In the genomic region with DNA sequence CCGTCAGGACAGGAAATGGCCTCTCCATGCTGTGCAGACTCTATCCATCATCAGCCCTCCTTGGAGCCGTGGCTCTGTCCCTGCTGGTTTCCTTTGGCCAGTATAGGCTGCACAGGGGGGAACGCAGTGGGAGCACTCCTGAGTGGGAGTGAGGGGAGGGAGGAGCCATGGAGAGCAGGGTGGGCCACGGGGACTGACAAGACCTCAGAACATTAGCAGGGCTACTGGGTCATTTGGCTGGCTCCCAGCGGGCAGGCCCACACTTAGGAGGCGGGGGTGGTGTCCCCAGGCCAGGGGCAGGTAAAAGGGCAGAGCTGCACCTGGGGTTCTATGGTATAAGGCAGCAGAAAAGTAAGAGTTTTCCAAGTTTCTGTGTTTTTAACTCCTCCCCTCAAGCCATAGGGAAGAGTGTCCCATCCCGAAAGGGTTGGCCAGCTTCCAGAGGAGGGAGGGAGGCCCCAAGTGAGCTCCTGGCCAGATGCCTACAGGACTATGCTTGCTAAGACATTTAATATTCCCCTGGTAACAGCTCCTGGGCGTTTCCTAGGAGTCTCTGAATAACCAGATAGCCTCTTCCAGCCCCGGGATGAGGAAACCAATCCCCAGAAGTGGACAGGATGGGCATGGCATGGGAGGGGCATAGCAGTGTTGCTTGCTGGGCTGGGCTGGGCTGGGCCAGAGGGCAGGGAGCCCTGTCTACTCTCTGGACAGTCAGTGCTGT, we compare ENCODE assay signal across 8 cellular contexts. TPM values are rescaled to one million over a fixed set of nuclear protein-coding genes. Genes with fewer than 3 reads are reported as not detected.
DNase-seq lines count a peak whose midpoint lies in the region; ATAC-seq lines count a peak whose summit lies in the region.

No MANE protein-coding gene starts in this region.

- no peaks in the 10 kb centered on the region for H3K36me3 Mint-ChIP-seq in stimulated activated effector memory CD8-positive, alpha-beta T cell treated with anti-CD3 and anti-CD28 coated beads, Interleukin-12 subunit alpha, Interleukin-12 subunit beta, amount 100 ng/mL, for 72 hours
- H3K36me3 Mint-ChIP-seq in immature natural killer cell: no peaks in the 10 kb centered on the region

- peaks cover 0 to 4% (median 3%) of the 10 kb centered on the region in 3 donors for H3K27me3 Mint-ChIP-seq in immature natural killer cell (ENCODE audit: low read depth in 3 of 3)

- H3K9me3 ChIP-seq in SJCRH30 (replicated peaks): no peaks in the 10 kb centered on the region

- H3K27ac Mint-ChIP-seq in stimulated activated effector memory CD8-positive, alpha-beta T cell treated with anti-CD3 and anti-CD28 coated beads, Interleukin-12 subunit alpha, Interleukin-12 subunit beta, amount 100 ng/mL, for 72 hours: no peak overlapping the region
- H3K27ac Mint-ChIP-seq in immature natural killer cell: no peak overlapping the region

- peaks cover 56% of the 10 kb centered on the region for H3K4me1 ChIP-seq in SJCRH30

- no peak overlapping the region for H3K4me3 Mint-ChIP-seq in stimulated activated effector memory CD8-positive, alpha-beta T cell treated with anti-CD3 and anti-CD28 coated beads, Interleukin-12 subunit alpha, Interleukin-12 subunit beta, amount 100 ng/mL, for 72 hours
- H3K4me3 Mint-ChIP-seq in immature natural killer cell: no peak overlapping the region

- H3K36me3 ChIP-seq in SJCRH30: no peaks in the 10 kb centered on the region

- peaks cover 1% of the 10 kb centered on the region for H3K4me1 Mint-ChIP-seq in stimulated activated effector memory CD8-positive, alpha-beta T cell treated with anti-CD3 and anti-CD28 coated beads, Interleukin-12 subunit alpha, Interleukin-12 subunit beta, amount 100 ng/mL, for 72 hours
- H3K4me1 Mint-ChIP-seq in immature natural killer cell: peaks cover 0 to 4% of the 10 kb centered on the region in 2 donors

- ATAC-seq in stimulated activated effector memory CD8-positive, alpha-beta T cell treated with anti-CD3 and anti-CD28 coated beads, Interleukin-12 subunit alpha, Interleukin-12 subunit beta, amount 100 ng/mL, for 72 hours: peak; percentile 3
- ATAC-seq in GM21423 (IDR thresholded peaks at IDR 0.05; ENCODE audit: unreplicated experiment) (no peak), GM19463 (IDR thresholded peaks at IDR 0.05; ENCODE audit: unreplicated experiment) (no peak)

- peak overlapping the region; percentile 59 for H3K27ac ChIP-seq in SJCRH30

- H3K9me3 Mint-ChIP-seq in stimulated activated effector memory CD8-positive, alpha-beta T cell treated with anti-CD3 and anti-CD28 coated beads, Interleukin-12 subunit alpha, Interleukin-12 subunit beta, amount 100 ng/mL, for 72 hours: no peaks in the 10 kb centered on the region
- H3K9me3 Mint-ChIP-seq in immature natural killer cell: no peaks in the 10 kb centered on the region

- peak overlapping the region; percentile 29 for H3K4me3 ChIP-seq in SJCRH30

- no peaks in the 10 kb centered on the region for H3K27me3 ChIP-seq in SJCRH30

- intact Hi-C loops in cardiac septum (cut with DNase I): no loop called here

- DNase-seq in H4 (ENCODE audit: low spot score) (peak; percentile 83), SJCRH30 (peak; percentile 87 to 88), cardiac septum (ENCODE audit: low spot score) (peak; percentile 76), T-helper 1 cell (no peak), immature natural killer cell (no peak)
- DNase-seq in stimulated activated effector memory CD8-positive, alpha-beta T cell treated with anti-CD3 and anti-CD28 coated beads, Interleukin-12 subunit alpha, Interleukin-12 subunit beta, amount 100 ng/mL, for 72 hours (ENCODE audit: low spot score in 2 of 2): no peak

RNA-seq across cellular contexts. Expression of a gene that starts 5.5 kb away (rescaled TPM):
- total RNA-seq in H4 (2014; rRNA removed; shearing (Covaris generic)): 0.02 and 0.35 TPM in 2 replicates
- not detected in 2 replicates for total RNA-seq in SJCRH30 (2014; rRNA removed; shearing (Covaris generic))
- total RNA-seq in cardiac septum: not detected
- polyA plus RNA-seq in immature natural killer cell: not detected

RNA-seq across cellular contexts. Expression of a gene that starts 19.4 kb away (rescaled TPM):
- total RNA-seq in H4 (2014; rRNA removed; shearing (Covaris generic)): 0.08 and 0.16 TPM in 2 replicates
- 0.53 and 0.59 TPM in 2 replicates for total RNA-seq in SJCRH30 (2014; rRNA removed; shearing (Covaris generic))
- 1,178 TPM for total RNA-seq in cardiac septum
- under 1 TPM in 1 of 3 donors, not detected in 2; 0.09 TPM for polyA plus RNA-seq in immature natural killer cell

Comparison
In these comparisons a context has a peak if more than half of its experiments do, and no peak if none do; other contexts are left out.
1. DNase-seq: peak in H4 (single experiment), SJCRH30 (2 of 2) and cardiac septum (single experiment); none in stimulated activated effector memory CD8-positive, alpha-beta T cell treated with anti-CD3 and anti-CD28 coated beads, Interleukin-12 subunit alpha, Interleukin-12 subunit beta, amount 100 ng/mL, for 72 hours (0 of 2), T-helper 1 cell (0 of 5) and immature natural killer cell (0 of 3).
2. RNA of a gene that starts 19.4 kb away (total RNA-seq): 1,178 TPM in cardiac septum (single experiment); 0.53 to 0.59 TPM in SJCRH30 and 0.08 to 0.16 TPM in H4; every median in the first group is over 100 times any median in the second.